20 cellular contexts compared by ENCODE assay signal in the genomic region with DNA sequence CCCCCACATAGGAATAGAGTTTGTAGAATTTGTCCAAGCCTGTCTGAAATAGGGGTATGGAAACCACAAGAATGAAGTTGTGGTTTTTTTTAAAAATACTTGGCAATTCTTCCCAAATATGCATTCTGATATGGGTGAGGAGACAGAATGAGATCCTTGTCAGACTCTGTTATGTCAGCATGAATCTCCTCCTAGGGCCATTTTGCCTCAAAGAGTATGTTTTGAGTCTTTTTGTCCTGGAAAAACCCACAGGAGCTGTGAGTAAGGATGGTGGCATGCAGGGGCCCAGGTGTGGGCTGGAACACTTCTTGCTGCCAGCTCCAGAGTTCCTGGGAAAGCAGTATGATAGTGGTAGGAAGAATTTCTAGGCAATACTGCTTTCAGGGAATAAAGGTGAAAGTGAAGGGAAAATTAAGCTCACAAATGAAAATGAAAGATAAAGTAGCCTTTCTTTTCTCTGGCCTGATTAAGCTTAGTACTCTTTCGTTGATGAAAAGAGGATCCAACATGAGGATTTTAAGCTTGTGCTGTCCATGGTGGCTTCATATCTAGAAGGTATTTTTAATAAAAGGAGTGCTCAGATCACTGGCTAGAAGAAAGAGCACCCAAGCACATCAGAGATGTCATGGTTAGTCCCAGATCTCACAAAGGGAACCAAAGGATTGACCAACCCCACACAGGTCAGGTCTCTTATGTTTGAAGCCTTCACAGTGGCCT.
DNase-seq lines count a peak whose midpoint lies in the region; ATAC-seq and TF ChIP-seq lines count a peak whose summit lies in the region.
"Had no signal": no experiment of that assay in that cellular context is flagged by ENCODE, and none has a peak within 500 bp of the region (broad histone marks: within the 10 kb centered on the region; RNA-seq: fewer than 3 reads in every experiment).

No MANE protein-coding gene starts in this region.

- H3K36me3 Mint-ChIP-seq in activated T-cell treated with anti-CD3 and anti-CD28 coated beads, Interleukin-2, amount 50 U/mL, for 72 hours (ENCODE audit: insufficient read depth in 2 of 2), result no peaks in the 10 kb centered on the region
- H3K36me3 Mint-ChIP-seq: CD8-positive, alpha-beta memory T cell had no signal

- H3K27me3 Mint-ChIP-seq in activated T-cell treated with anti-CD3 and anti-CD28 coated beads, Interleukin-2, amount 50 U/mL, for 72 hours (ENCODE audit: low read depth), result no peaks in the 10 kb centered on the region
- H3K27me3 Mint-ChIP-seq: progenitor cell of endocrine pancreas had no signal

- no peak overlapping the region for H3K27ac Mint-ChIP-seq in activated T-cell treated with anti-CD3 and anti-CD28 coated beads, Interleukin-2, amount 50 U/mL, for 72 hours
- H3K27ac Mint-ChIP-seq: CD8-positive, alpha-beta memory T cell; progenitor cell of endocrine pancreas had no signal

- ATAC-seq in HG03342 (IDR thresholded peaks at IDR 0.05; ENCODE audit: unreplicated experiment) (no peak), esophagus mucosa (no peak)
- ATAC-seq in activated T-cell treated with anti-CD3 and anti-CD28 coated beads, Interleukin-2, amount 50 U/mL, for 72 hours (replicated peaks in 1 of 2), result no peak
- ATAC-seq: heart right ventricle, left colon had no signal

- TF ChIP-seq CTCF in astrocyte of the cerebellum (IDR thresholded peaks at IDR 0.05; ENCODE audit: low read depth, low read length, missing control alignments), result no peak

- H3K4me3 ChIP-seq in astrocyte of the cerebellum (ENCODE audit: low read depth, low read length), result no peak overlapping the region
- H3K4me3 ChIP-seq: cardiac muscle cell, heart right ventricle, testis had no signal

- H3K4me3 Mint-ChIP-seq in activated T-cell treated with anti-CD3 and anti-CD28 coated beads, Interleukin-2, amount 50 U/mL, for 72 hours, result no peak overlapping the region
- H3K4me3 Mint-ChIP-seq: CD8-positive, alpha-beta memory T cell had no signal

- DNase-seq in A172 (ENCODE audit: low spot score) (peak; percentile 72), HS-27A (ENCODE audit: low read depth) (peak; percentile 62), astrocyte of the cerebellum (ENCODE audit: low read depth) (peak; percentile 79), iris pigment epithelial cell (ENCODE audit: low read depth) (peak; percentile 68), NCI-H187 treated with DMSO at 0.1 percent for 48 hours (lab: John Stamatoyannopoulos, UW) (no peak)
- DNase-seq in activated T-cell treated with anti-CD3 and anti-CD28 coated beads, Interleukin-2, amount 50 U/mL, for 72 hours, result no peak
- DNase-seq: 8988T; activated gamma-delta T cell; CD8-positive, alpha-beta memory T cell; GF-D8; heart right ventricle; KG1; left colon; NCI-H1417 treated with DMSO at 0.1 percent for 48 hours; NCI-H510A; testis had no signal

- in situ Hi-C loops in astrocyte of the cerebellum (cut with HindIII; ENCODE audit: low sequenced_read_pairs), result no loop called here

- no peaks in the 10 kb centered on the region for H3K4me1 Mint-ChIP-seq in activated T-cell treated with anti-CD3 and anti-CD28 coated beads, Interleukin-2, amount 50 U/mL, for 72 hours (ENCODE audit: low read depth)
- H3K4me1 Mint-ChIP-seq: CD8-positive, alpha-beta memory T cell had no signal

- H3K9me3 Mint-ChIP-seq in activated T-cell treated with anti-CD3 and anti-CD28 coated beads, Interleukin-2, amount 50 U/mL, for 72 hours, result no peaks in the 10 kb centered on the region
- H3K9me3 Mint-ChIP-seq: CD8-positive, alpha-beta memory T cell had no signal

Comparison
In these comparisons a context has a peak if more than half of its experiments do, and no peak if none do; other contexts are left out.
1. DNase-seq: peak in A172 (single experiment), HS-27A (single experiment), astrocyte of the cerebellum (single experiment) and iris pigment epithelial cell (single experiment); none in activated T-cell treated with anti-CD3 and anti-CD28 coated beads, Interleukin-2, amount 50 U/mL, for 72 hours (0 of 2) and NCI-H187 treated with DMSO at 0.1 percent for 48 hours (single experiment).